8 cellular contexts compared by ENCODE assay signal in genomic region chr15:64883097-64883581, GRCh38. TPM values are rescaled to one million over a fixed set of nuclear protein-coding genes. Genes with fewer than 3 reads are reported as not detected.
DNase-seq lines count a peak whose midpoint lies in the region; ATAC-seq, FAIRE-seq and TF ChIP-seq lines count a peak whose summit lies in the region.

No MANE protein-coding gene starts in this region.

- intact Hi-C loops in left lung (cut with DNase I): no loop called here

- H3K4me3 ChIP-seq in left lung: no peak overlapping the region

- H3K4me1 ChIP-seq in left lung: peaks cover 12 to 88% of the 10 kb centered on the region in 2 donors

- peak; percentile 37 for ATAC-seq in HG03097 (IDR thresholded peaks at IDR 0.05; ENCODE audit: low FRiP score, unreplicated experiment)
- ATAC-seq in left lung: peak; percentile 61
- no peak for ATAC-seq in GM21360 (IDR thresholded peaks at IDR 0.05; ENCODE audit: unreplicated experiment)

- H3K36me3 ChIP-seq in left lung: no peaks in the 10 kb centered on the region

- no peak for TF ChIP-seq CTCF in left lung (IDR thresholded peaks at IDR 0.05)

- no peak for TF ChIP-seq POLR2A in GM12891 (IDR thresholded peaks at IDR 0.05; ENCODE audit: low read depth, low read length)

- no peaks in the 10 kb centered on the region for H3K9me3 ChIP-seq in left lung

- H3K27me3 ChIP-seq in left lung: no peaks in the 10 kb centered on the region

- peak overlapping the region; percentile 75 to 91 for H3K27ac ChIP-seq in left lung

- FAIRE-seq in GM12891 (lab: Jason Lieb, UNC): peak; percentile 66

- peak; percentile 44 for DNase-seq in GM12891 (ENCODE audit: insufficient read length, low spot score)
- peak; percentile 44 to 55 for DNase-seq in activated T-cell treated with anti-CD3 and anti-CD28 coated beads, Interleukin-2, amount 50 U/mL, for 48 hours
- DNase-seq in left lung: no peak
- no peak for DNase-seq in DMS53 treated with DMSO at 0.1 percent for 48 hours (lab: John Stamatoyannopoulos, UW; ENCODE audit: unreplicated experiment)
- DNase-seq in superior temporal gyrus (ENCODE audit: extremely low spot score): no peak
- no peak for DNase-seq in DMS53 (lab: John Stamatoyannopoulos, UW)

TF ChIP-seq in GM12891, 5 proteins besides CTCF, POLR2A, EP300 and RAD21:
- TF ChIP-seq TAF1 (IDR thresholded peaks at IDR 0.05; ENCODE audit: low read depth, low read length) (no peak), SPI1 (IDR thresholded peaks at IDR 0.05; ENCODE audit: low read depth, low read length) (peak; percentile 53)

RNA-seq across cellular contexts. Expression of gene ANKDD1A, which starts 28.6 kb away (rescaled TPM):
- 1.9 TPM for polyA plus RNA-seq in GM12891 (2012; ENCODE audit: low read depth, missing spikeins)
- total RNA-seq in left lung: 1 to 10 TPM; 3.4 to 6.3 TPM

RNA-seq across cellular contexts. Expression of gene PLEKHO2, which starts 41.4 kb away (rescaled TPM):
- 14.7 TPM for polyA plus RNA-seq in GM12891 (2012; ENCODE audit: low read depth, missing spikeins)
- 10 to 100 TPM; 34.5 to 91.8 TPM for total RNA-seq in left lung

RNA-seq across cellular contexts. Expression of gene PIF1, which starts 57.7 kb away (rescaled TPM):
- polyA plus RNA-seq in GM12891 (2012; ENCODE audit: low read depth, missing spikeins): 20.0 TPM
- 1 to 10 TPM; 1.6 to 2.7 TPM for total RNA-seq in left lung

Comparison
In these comparisons a context has a peak if more than half of its experiments do, and no peak if none do; other contexts are left out.
1. DNase-seq: peak in GM12891 (single experiment) and activated T-cell treated with anti-CD3 and anti-CD28 coated beads, Interleukin-2, amount 50 U/mL, for 48 hours (2 of 2); none in left lung (0 of 2), DMS53 treated with DMSO at 0.1 percent for 48 hours (single experiment), superior temporal gyrus (single experiment) and DMS53 (single experiment).